ENCODE assay signal across 30 cellular contexts in the genomic region with DNA sequence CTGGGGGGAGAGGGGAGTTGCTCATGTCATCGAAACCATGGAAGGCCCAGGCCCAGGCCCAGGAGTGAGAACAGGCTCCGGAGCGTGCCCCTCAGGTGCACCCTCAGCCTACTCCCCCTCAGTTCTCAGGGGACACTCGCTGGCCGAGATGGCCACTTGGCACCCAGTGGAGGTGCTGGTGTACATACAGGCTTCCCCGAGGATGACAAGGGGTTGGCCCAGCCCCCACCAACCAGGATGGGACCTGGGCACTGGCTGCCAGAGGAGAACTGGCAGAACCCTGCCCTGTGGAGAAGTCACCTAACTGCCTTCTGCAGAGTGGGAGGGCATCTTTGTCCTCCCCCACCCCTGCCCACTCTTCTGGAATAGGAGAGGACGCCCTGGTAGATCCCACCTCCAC. TPM values are rescaled to one million over a fixed set of nuclear protein-coding genes. Genes with fewer than 3 reads are reported as not detected.
"Had no signal": no experiment of that assay in that cellular context is flagged by ENCODE, and none has a peak within 500 bp of the region (broad histone marks: within the 10 kb centered on the region; RNA-seq: fewer than 3 reads in every experiment).

No MANE protein-coding gene starts in this region.

- H3K4me3 ChIP-seq: breast epithelium, SK-N-MC had no signal

- DNase-seq: activated B cell treated with CpG ODN at 0.5 μM for 24 hours; activated CD4-positive, alpha-beta T cell treated with anti-CD3 and anti-CD28 coated beads for 1 hour; activated CD4-positive, alpha-beta T cell treated with anti-CD3 and anti-CD28 coated beads, Interleukin-2, amount 10 ng/mL, durations not matched to agents 24 days and 14 days; activated CD4-positive, alpha-beta T cell treated with anti-CD3 and anti-CD28 coated beads, Interleukin-2, amount 50 U/mL, for 48 hours; activated gamma-delta T cell treated with Interleukin-2 at 50 U/mL for 16 hours; activated naive CD4-positive, alpha-beta T cell treated with anti-CD3 and anti-CD28 coated beads, Interleukin-2, amount 50 U/mL, for 16 hours; activated T-cell treated with anti-CD3 and anti-CD28 coated beads for 4 hours; activated T-cell treated with anti-CD3 and anti-CD28 coated beads, Interleukin-2, amount 50 U/mL, for 48 hours; aorta; central memory CD4-positive, alpha-beta T cell; MG63; MV-4-11; NCI-H1105; NCI-H1436; NCI-H1694 treated with DMSO at 0.1 percent for 48 hours; NCI-H2029 treated with DMSO at 0.1 percent for 48 hours; NCI-H345; NCI-H510A; NCI-H526 treated with DMSO at 0.1 percent for 48 hours; NCI-H82; SIG-M5; SW 1271; T-helper 9 cell had no signal

- H3K9me3 Mint-ChIP-seq: activated B cell treated with CpG ODN at 0.5 μM for 24 hours; activated CD4-positive, alpha-beta T cell treated with anti-CD3 and anti-CD28 coated beads, Interleukin-2, amount 10 ng/mL, durations not matched to agents 24 days and 14 days; activated T-helper 17 cell treated with anti-CD3 and anti-CD28 coated beads, Interleukin-2, amount 50 U/mL, for 72 hours; T-helper 1 cell treated with Interleukin-12 subunit alpha and Interleukin-12 subunit beta and Interleukin-4 antibody, amounts not matched to agents 30 μg/mL and 1 μg/mL, for 36 hours had no signal

- H3K9me3 ChIP-seq: breast epithelium, MG63 had no signal

- H3K27ac ChIP-seq: breast epithelium, SK-N-MC had no signal

- ATAC-seq: activated T-helper 17 cell treated with anti-CD3 and anti-CD28 coated beads, Interleukin-2, amount 50 U/mL, for 72 hours had no signal

- H3K27me3 ChIP-seq: MG63 had no signal

- H3K4me1 Mint-ChIP-seq: activated T-helper 17 cell treated with anti-CD3 and anti-CD28 coated beads, Interleukin-2, amount 50 U/mL, for 72 hours had no signal

- H3K27ac Mint-ChIP-seq: activated B cell treated with CpG ODN at 0.5 μM for 24 hours; activated T-helper 17 cell treated with anti-CD3 and anti-CD28 coated beads, Interleukin-2, amount 50 U/mL, for 72 hours had no signal

- H3K36me3 ChIP-seq: breast epithelium, MG63 had no signal

RNA-seq across cellular contexts. Expression of gene NKX2-2, which starts 9.5 kb away (rescaled TPM):
- total RNA-seq: activated B cell treated with CpG ODN at 0.5 μM for 24 hours; activated CD4-positive, alpha-beta T cell treated with anti-CD3 and anti-CD28 coated beads, Interleukin-2, amount 10 ng/mL, durations not matched to agents 24 days and 14 days; activated T-helper 17 cell treated with anti-CD3 and anti-CD28 coated beads, Interleukin-2, amount 50 U/mL, for 72 hours; aorta; breast epithelium; chondrocyte; OCI-LY7; RPMI7951 had no signal
